Comparison of ENCODE assay signal across 19 cellular contexts in the genomic region with DNA sequence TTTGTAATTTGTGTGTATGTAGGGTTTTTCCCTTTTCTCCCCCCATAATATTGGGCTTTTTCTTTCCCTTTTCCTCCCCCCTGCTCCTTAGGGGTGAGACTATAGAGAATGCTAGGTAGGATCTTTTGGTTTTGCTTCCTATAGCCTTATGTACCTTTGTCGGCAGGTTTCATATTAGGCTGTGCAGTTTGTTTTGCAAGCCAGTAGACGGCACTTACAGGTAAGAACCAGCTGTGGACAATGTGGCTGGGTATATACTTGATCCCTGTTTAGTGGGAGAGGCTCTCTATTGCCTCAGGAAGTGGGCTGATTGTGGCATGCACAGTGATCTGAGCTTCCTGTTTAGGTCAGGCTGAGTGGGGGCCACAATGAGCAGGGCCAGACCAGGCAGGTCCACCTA.
DNase-seq lines count a peak whose midpoint lies in the region; ATAC-seq and TF ChIP-seq lines count a peak whose summit lies in the region.
"Had no signal": no experiment of that assay in that cellular context is flagged by ENCODE, and none has a peak within 500 bp of the region (broad histone marks: within the 10 kb centered on the region; RNA-seq: fewer than 3 reads in every experiment).

No MANE protein-coding gene starts in this region.

- no peaks in the 10 kb centered on the region for H3K4me1 ChIP-seq in DND-41 (ENCODE audit: insufficient read depth, low read length)
- peaks cover 8% of the 10 kb centered on the region for H3K4me1 ChIP-seq in OCI-LY3 (ENCODE audit: low read length)
- no peaks in the 10 kb centered on the region for H3K4me1 ChIP-seq in transverse colon

- H3K36me3 ChIP-seq in DND-41 (ENCODE audit: insufficient read depth, low read length), result no peaks in the 10 kb centered on the region
- H3K36me3 ChIP-seq in OCI-LY3 (replicated peaks; ENCODE audit: low read depth, low read length), result no peaks in the 10 kb centered on the region
- no peaks in the 10 kb centered on the region for H3K36me3 ChIP-seq in transverse colon

- no peak for TF ChIP-seq POLR2A in transverse colon (IDR thresholded peaks at IDR 0.05)

- H3K4me2 ChIP-seq in DND-41 (ENCODE audit: insufficient read depth, low read length) (no peak overlapping the region), OCI-LY3 (ENCODE audit: low read length) (no peak overlapping the region)
- H3K4me2 ChIP-seq: KMS-11 had no signal

- H4K20me1 ChIP-seq in DND-41 (ENCODE audit: insufficient read depth, low read length) (no peaks in the 10 kb centered on the region), OCI-LY3 (ENCODE audit: insufficient read depth, low read length) (no peaks in the 10 kb centered on the region)

- H3K9me3 ChIP-seq in DND-41 (ENCODE audit: insufficient read depth, low read length, severe bottlenecking) (peaks cover 16% of the 10 kb centered on the region), OCI-LY3 (ENCODE audit: insufficient read depth, low read length) (peaks cover 3% of the 10 kb centered on the region; the same call in 1 of the 2 replicates), transverse colon (peaks cover 9 to 17% of the 10 kb centered on the region in 2 donors)

- in situ Hi-C loops in GM13977 (cut with MboI; ENCODE audit: low pct_unique_long_range_greater_than_20kb, low sequenced_read_pairs, unreplicated experiment) (no loop called here), transverse colon (cut with MboI; ENCODE audit: low pct_ligation_motif_present in 1 of 4, low pct_unique_long_range_greater_than_20kb in 1 of 4, low sequenced_read_pairs in 3 of 4) (no loop called here)

- H3K4me3 ChIP-seq in DND-41 (ENCODE audit: low read depth in 1 of 2, low read length in 2 of 2), result no peak overlapping the region
- no peak overlapping the region for H3K4me3 ChIP-seq in OCI-LY3 (ENCODE audit: low read length)
- no peak overlapping the region for H3K4me3 ChIP-seq in transverse colon

- H2AFZ ChIP-seq in DND-41 (ENCODE audit: low read depth, low read length) (no peak overlapping the region), OCI-LY3 (ENCODE audit: low read depth, low read length) (no peak overlapping the region)

- TF ChIP-seq CTCF in DND-41 (IDR thresholded peaks at IDR 0.05; ENCODE audit: borderline replicate concordance, extremely low read depth, low read length, poor library complexity, severe bottlenecking), result peak; percentile 17
- peak; percentile 18 for TF ChIP-seq CTCF in GM13977 (IDR thresholded peaks at IDR 0.05; ENCODE audit: extremely low read depth, insufficient read depth, missing control alignments)
- peak; percentile 53 for TF ChIP-seq CTCF in OCI-LY3 (IDR thresholded peaks at IDR 0.05; ENCODE audit: low read depth, low read length)
- TF ChIP-seq CTCF in transverse colon (IDR thresholded peaks at IDR 0.05), result no peak

- TF ChIP-seq EP300 in transverse colon (IDR thresholded peaks at IDR 0.05; ENCODE audit: low read depth), result no peak

- DNase-seq in DND-41 (no peak), GM13977 (ENCODE audit: low spot score) (no peak), left lobe of liver (ENCODE audit: low spot score) (no peak), transverse colon (no peak), NCI-H1092 treated with DMSO at 0.1 percent for 48 hours (lab: John Stamatoyannopoulos, UW) (no peak)
- DNase-seq: DMS79 treated with DMSO at 0.1 percent for 48 hours, H7, HFFc6, NCI-H1048, NCI-H1436 treated with DMSO at 0.1 percent for 48 hours, NCI-H2029, NCI-H2171, NCI-H446, NCI-H526 treated with DMSO at 0.1 percent for 48 hours had no signal

- 0 to 39% methylated on average over 1 to 2 of the region's 2 CpGs for WGBS in transverse colon (ENCODE audit: low coverage in 1 of 2), 2 donors

- no peaks in the 10 kb centered on the region for H3K79me2 ChIP-seq in DND-41 (ENCODE audit: insufficient read depth, low read length)
- H3K79me2 ChIP-seq in OCI-LY3 (ENCODE audit: low read length), result no peaks in the 10 kb centered on the region

- H3K9ac ChIP-seq in DND-41 (ENCODE audit: low read depth, low read length) (no peak overlapping the region), OCI-LY3 (ENCODE audit: low read length) (no peak overlapping the region)
- H3K9ac ChIP-seq: KMS-11 had no signal

- ATAC-seq in DND-41 (ENCODE audit: insufficient read depth, low read depth) (no peak), left lobe of liver (peak; percentile 69), GM19035 (IDR thresholded peaks at IDR 0.05; ENCODE audit: unreplicated experiment) (no peak), GM21526 (IDR thresholded peaks at IDR 0.05; ENCODE audit: low FRiP score, unreplicated experiment) (no peak)

- intact Hi-C loops in transverse colon (cut with DNase I; ENCODE audit: low total_unique reads), result no loop called here

- H3K27me3 ChIP-seq in DND-41 (ENCODE audit: insufficient read depth, low read length, poor library complexity), result no peaks in the 10 kb centered on the region
- no peaks in the 10 kb centered on the region for H3K27me3 ChIP-seq in OCI-LY3 (ENCODE audit: low read depth, low read length)
- no peaks in the 10 kb centered on the region for H3K27me3 ChIP-seq in transverse colon

- H3K27ac ChIP-seq in DND-41 (ENCODE audit: low read length) (no peak overlapping the region), OCI-LY3 (ENCODE audit: low read length) (no peak overlapping the region), transverse colon (no peak overlapping the region)
- H3K27ac ChIP-seq: C4-2B, KMS-11 had no signal

Comparison
In these comparisons a context has a peak if more than half of its experiments do, and no peak if none do; other contexts are left out.
1. CTCF ChIP-seq: peak in DND-41 (single experiment), GM13977 (single experiment) and OCI-LY3 (single experiment); none in transverse colon (0 of 5).